In the genomic region with DNA sequence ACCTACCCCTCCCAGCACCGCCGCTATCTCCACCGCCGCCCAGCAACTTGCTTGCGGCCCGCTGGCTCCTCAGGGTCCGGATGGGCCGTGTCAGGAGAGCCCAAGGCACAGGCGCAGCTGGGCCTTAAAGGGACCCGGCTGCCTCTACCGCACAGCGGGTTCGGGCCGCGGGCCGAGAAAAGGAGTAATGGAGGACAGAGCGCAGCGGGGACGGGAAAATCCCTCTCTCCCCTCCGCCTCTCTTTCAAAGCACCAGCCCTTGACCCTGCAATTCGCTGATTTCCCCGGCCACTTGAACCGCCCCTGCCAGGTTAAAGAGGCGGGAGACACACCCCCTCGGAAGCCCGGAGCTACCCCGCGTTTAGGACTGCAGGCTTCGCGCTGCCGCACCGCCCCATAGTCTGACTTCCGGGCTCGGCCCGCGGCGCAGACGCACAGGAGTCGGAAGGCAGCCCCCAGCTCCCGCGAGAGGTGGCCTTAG, we compare ENCODE assay signal across 8 cellular contexts. TPM values are rescaled to one million over a fixed set of nuclear protein-coding genes. Genes with fewer than 3 reads are reported as not detected.
DNase-seq lines count a peak whose midpoint lies in the region; ATAC-seq and TF ChIP-seq lines count a peak whose summit lies in the region.
"Not testable (repeated sequence)": the region's sequence is repeated elsewhere in the genome, so short reads cannot be mapped to it uniquely, and the experiment has no call there.

A gene with protein sequence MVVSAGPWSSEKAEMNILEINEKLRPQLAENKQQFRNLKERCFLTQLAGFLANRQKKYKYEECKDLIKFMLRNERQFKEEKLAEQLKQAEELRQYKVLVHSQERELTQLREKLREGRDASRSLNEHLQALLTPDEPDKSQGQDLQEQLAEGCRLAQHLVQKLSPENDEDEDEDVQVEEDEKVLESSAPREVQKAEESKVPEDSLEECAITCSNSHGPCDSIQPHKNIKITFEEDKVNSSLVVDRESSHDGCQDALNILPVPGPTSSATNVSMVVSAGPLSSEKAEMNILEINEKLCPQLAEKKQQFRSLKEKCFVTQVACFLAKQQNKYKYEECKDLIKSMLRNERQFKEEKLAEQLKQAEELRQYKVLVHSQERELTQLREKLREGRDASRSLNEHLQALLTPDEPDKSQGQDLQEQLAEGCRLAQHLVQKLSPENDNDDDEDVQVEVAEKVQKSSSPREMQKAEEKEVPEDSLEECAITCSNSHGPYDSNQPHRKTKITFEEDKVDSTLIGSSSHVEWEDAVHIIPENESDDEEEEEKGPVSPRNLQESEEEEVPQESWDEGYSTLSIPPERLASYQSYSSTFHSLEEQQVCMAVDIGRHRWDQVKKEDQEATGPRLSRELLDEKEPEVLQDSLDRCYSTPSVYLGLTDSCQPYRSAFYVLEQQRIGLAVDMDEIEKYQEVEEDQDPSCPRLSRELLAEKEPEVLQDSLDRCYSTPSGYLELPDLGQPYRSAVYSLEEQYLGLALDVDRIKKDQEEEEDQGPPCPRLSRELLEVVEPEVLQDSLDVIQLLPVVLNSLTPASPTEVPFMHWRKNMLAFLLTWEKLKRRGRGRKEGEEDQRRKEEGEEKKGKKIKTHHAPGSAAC (minus strand): TSS at position 371 of the 481 bp plus-strand sequence. CDS start 25,278 bp downstream, outside the sequence.

- not testable (repeated sequence) for H3K36me3 ChIP-seq in ascending aorta; hepatocyte (replicated peaks; ENCODE audit: insufficient read depth, low read depth); rectal smooth muscle tissue (ENCODE audit: control insufficient read depth, insufficient read depth, low read length); upper lobe of right lung

- intact Hi-C loops in ascending aorta (cut with DNase I); upper lobe of right lung (cut with DNase I): not testable (repeated sequence)

- peak within 1 kb of the TSS; percentile 92 for H3K4me2 ChIP-seq in hepatocyte

- under 1% methylated on average over 40 of the region's 41 CpGs for WGBS in hepatocyte (ENCODE audit: low lambda C conversion rate, missing lambda C conversion rate)

- H3K4me1 ChIP-seq in ascending aorta; hepatocyte (ENCODE audit: insufficient read depth); rectal smooth muscle tissue (ENCODE audit: control insufficient read depth, insufficient read depth, low read length); upper lobe of right lung: not testable (repeated sequence)

- H3K9me3 ChIP-seq in ascending aorta; hepatocyte (ENCODE audit: low read depth); upper lobe of right lung: not testable (repeated sequence)

- TF ChIP-seq CTCF in ascending aorta (IDR thresholded peaks at IDR 0.05); hepatocyte (IDR thresholded peaks at IDR 0.05; ENCODE audit: poor library complexity); upper lobe of right lung (IDR thresholded peaks at IDR 0.05): not testable (repeated sequence)

- not testable (repeated sequence) for H3K9ac ChIP-seq in rectal smooth muscle tissue (ENCODE audit: low read length)

- ATAC-seq in GM18520 (IDR thresholded peaks at IDR 0.05; ENCODE audit: unreplicated experiment) (peak; percentile 82), HG03045 (IDR thresholded peaks at IDR 0.05; ENCODE audit: unreplicated experiment) (peak; percentile 87), upper lobe of right lung (peak; percentile 98)

- peak within 1 kb of the TSS; percentile 27 for H2AFZ ChIP-seq in hepatocyte

- H3K27ac ChIP-seq in ascending aorta, result peak within 1 kb of the TSS; percentile 56 to 81
- peak within 1 kb of the TSS; percentile 77 for H3K27ac ChIP-seq in hepatocyte
- H3K27ac ChIP-seq in rectal smooth muscle tissue (ENCODE audit: low read depth, low read length), result peak within 1 kb of the TSS; percentile 51
- peak within 1 kb of the TSS; percentile 83 for H3K27ac ChIP-seq in upper lobe of right lung

- H3K4me3 ChIP-seq in ascending aorta, result peak within 1 kb of the TSS; percentile 84 to 85
- peak within 1 kb of the TSS; percentile 85 for H3K4me3 ChIP-seq in hepatocyte
- peak within 1 kb of the TSS; percentile 71 for H3K4me3 ChIP-seq in rectal smooth muscle tissue (ENCODE audit: low read length)
- peak within 1 kb of the TSS; percentile 84 for H3K4me3 ChIP-seq in upper lobe of right lung

- peak; percentile 61 for DNase-seq in NCI-H2107 treated with DMSO at 0.1 percent for 48 hours (lab: John Stamatoyannopoulos, UW; ENCODE audit: unreplicated experiment)
- peak; percentile 79 for DNase-seq in T1000 (lab: John Stamatoyannopoulos, UW)
- peak; percentile 36 to 85 for DNase-seq in ascending aorta (ENCODE audit: low spot score in 2 of 2)
- DNase-seq in hepatocyte (ENCODE audit: low spot score), result peak; percentile 90
- peak; percentile 94 for DNase-seq in upper lobe of right lung

- not testable (repeated sequence) for H3K9me2 ChIP-seq in hepatocyte (replicated peaks; ENCODE audit: insufficient read depth)

- not testable (repeated sequence) for H3K27me3 ChIP-seq in ascending aorta; hepatocyte; rectal smooth muscle tissue (ENCODE audit: control insufficient read depth, insufficient read depth, low read length); upper lobe of right lung

- H3K79me2 ChIP-seq in hepatocyte, result peaks cover 20% of the 10 kb centered on the region

- H4K20me1 ChIP-seq in hepatocyte (ENCODE audit: insufficient read depth, poor library complexity, severe bottlenecking), result not testable (repeated sequence)

RNA-seq across cellular contexts. Expression of the gene that starts here (rescaled TPM):
- total RNA-seq in ascending aorta, result 13.8 TPM
- total RNA-seq in hepatocyte, result 9.9 and 10.0 TPM in 2 replicates
- 6.4 and 9.2 TPM in 2 replicates for polyA plus RNA-seq in hepatocyte
- total RNA-seq in upper lobe of right lung, result 14.9 TPM

Comparison
In these comparisons a context has a peak if more than half of its experiments do, and no peak if none do; other contexts are left out.
1. Peak in every context shown above with its lines: DNase-seq, ATAC-seq, H3K4me3 ChIP-seq and H3K27ac ChIP-seq.